ENCODE assay signal across 9 cellular contexts in the genomic region with DNA sequence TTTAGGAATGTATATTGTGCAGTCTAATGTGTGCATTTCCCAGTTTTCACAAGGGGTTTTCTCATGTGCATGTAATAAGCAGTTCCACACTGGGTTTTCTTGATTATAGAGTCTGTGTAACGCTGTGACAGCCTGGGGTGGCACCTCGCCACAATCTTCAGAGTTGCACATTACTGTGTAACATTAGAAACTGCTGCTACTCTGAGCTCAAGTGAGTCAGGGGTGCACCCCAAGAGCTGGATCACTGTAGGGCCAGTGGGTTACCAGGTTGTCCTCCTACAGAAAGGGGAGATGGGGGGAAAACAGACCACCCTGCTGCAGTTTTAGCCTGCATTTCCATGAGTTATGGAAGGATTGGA.
DNase-seq lines count a peak whose midpoint lies in the region; ATAC-seq and TF ChIP-seq lines count a peak whose summit lies in the region.
"Had no signal": no experiment of that assay in that cellular context is flagged by ENCODE, and none has a peak within 500 bp of the region (broad histone marks: within the 10 kb centered on the region; RNA-seq: fewer than 3 reads in every experiment).

No MANE protein-coding gene starts in this region.

- peaks cover 5 to 57% (median 48%) of the 10 kb centered on the region in 4 donors for H3K4me1 ChIP-seq in transverse colon
- H3K4me1 ChIP-seq in tibial nerve, result peaks cover 0 to 9% (median 0%) of the 10 kb centered on the region in 4 donors

- peaks cover 24% of the 10 kb centered on the region for H3K36me3 Mint-ChIP-seq in activated naive CD4-positive, alpha-beta T cell treated with anti-CD3 and anti-CD28 coated beads for 36 hours (ENCODE audit: low read depth)

- intact Hi-C loops in activated naive CD4-positive, alpha-beta T cell treated with anti-CD3 and anti-CD28 coated beads for 36 hours (cut with micrococcal nuclease), result no loop called here
- intact Hi-C loops in transverse colon (cut with DNase I; ENCODE audit: low total_unique reads), result no loop called here

- TF ChIP-seq POLR2A in transverse colon (IDR thresholded peaks at IDR 0.05), result no peak
- TF ChIP-seq POLR2A in tibial nerve (IDR thresholded peaks at IDR 0.05), result no peak

- TF ChIP-seq EP300 in transverse colon (IDR thresholded peaks at IDR 0.05; ENCODE audit: low read depth) (no peak), tibial nerve (IDR thresholded peaks at IDR 0.05) (no peak)

- H3K27ac Mint-ChIP-seq in activated naive CD4-positive, alpha-beta T cell treated with anti-CD3 and anti-CD28 coated beads for 36 hours, result peak overlapping the region; percentile 34

- ATAC-seq in HG03460 (IDR thresholded peaks at IDR 0.05; ENCODE audit: unreplicated experiment), result peak; percentile 39
- no peak for ATAC-seq in GM18858 (IDR thresholded peaks at IDR 0.05; ENCODE audit: unreplicated experiment)

- H3K27me3 ChIP-seq in transverse colon, result no peaks in the 10 kb centered on the region
- H3K27me3 ChIP-seq in tibial nerve, result no peaks in the 10 kb centered on the region

- H3K36me3 ChIP-seq in transverse colon (no peaks in the 10 kb centered on the region), tibial nerve (peaks cover 0 to 27% (median 0%) of the 10 kb centered on the region in 3 donors)

- CTCF ChIA-PET in activated naive CD4-positive, alpha-beta T cell treated with anti-CD3 and anti-CD28 coated beads for 36 hours (lab: Charles Lee), result no interaction called here

- 44% methylated on average over 2 of the region's 2 CpGs; no CpG with 5 or more reads in 1 of the 2 donors for WGBS in transverse colon (ENCODE audit: low coverage in 1 of 2), 2 donors
- WGBS in tibial nerve, 2 donors, result 65 to 71% methylated on average over 2 of the region's 2 CpGs

- peak; percentile 53 for DNase-seq in activated naive CD4-positive, alpha-beta T cell treated with anti-CD3 and anti-CD28 coated beads for 36 hours
- DNase-seq in activated naive CD4-positive, alpha-beta T cell (lab: John Stamatoyannopoulos, UW), result no peak
- DNase-seq in coronary artery (ENCODE audit: low spot score), result no peak
- no peak for DNase-seq in transverse colon
- DNase-seq in tibial nerve (ENCODE audit: low spot score in 2 of 2), result no peak
- DNase-seq in NCI-H1436 treated with DMSO at 0.1 percent for 48 hours (lab: John Stamatoyannopoulos, UW), result no peak
- DNase-seq: NCI-H2081 treated with DMSO at 0.1 percent for 48 hours had no signal

- H3K27me3 Mint-ChIP-seq in activated naive CD4-positive, alpha-beta T cell treated with anti-CD3 and anti-CD28 coated beads for 36 hours (ENCODE audit: low read depth), result no peaks in the 10 kb centered on the region

- peak overlapping the region; percentile 36 for H3K4me3 Mint-ChIP-seq in activated naive CD4-positive, alpha-beta T cell treated with anti-CD3 and anti-CD28 coated beads for 36 hours

- no peak overlapping the region for H3K27ac ChIP-seq in coronary artery
- peak overlapping the region; percentile 60 to 76 (median 64) for H3K27ac ChIP-seq in transverse colon
- no peak overlapping the region for H3K27ac ChIP-seq in tibial nerve

- TF ChIP-seq CTCF in coronary artery (IDR thresholded peaks at IDR 0.05), result no peak
- TF ChIP-seq CTCF in transverse colon (IDR thresholded peaks at IDR 0.05), result no peak
- no peak for TF ChIP-seq CTCF in tibial nerve (IDR thresholded peaks at IDR 0.05)

- no peaks in the 10 kb centered on the region for H3K9me3 Mint-ChIP-seq in activated naive CD4-positive, alpha-beta T cell treated with anti-CD3 and anti-CD28 coated beads for 36 hours

- in situ Hi-C loops in transverse colon (cut with MboI; ENCODE audit: low pct_ligation_motif_present in 1 of 4, low pct_unique_long_range_greater_than_20kb in 1 of 4, low sequenced_read_pairs in 3 of 4), result no loop called here

- H3K4me3 ChIP-seq in coronary artery (peak overlapping the region; percentile 37), transverse colon (no peak overlapping the region), tibial nerve (no peak overlapping the region)

- H3K4me1 Mint-ChIP-seq in activated naive CD4-positive, alpha-beta T cell treated with anti-CD3 and anti-CD28 coated beads for 36 hours (ENCODE audit: low read depth), result peaks cover 36% of the 10 kb centered on the region

- H3K9me3 ChIP-seq in transverse colon (no peaks in the 10 kb centered on the region), tibial nerve (no peaks in the 10 kb centered on the region)

Comparison
In these comparisons a context has a peak if more than half of its experiments do, and no peak if none do; other contexts are left out.
1. H3K27ac ChIP-seq: peak in transverse colon (4 of 4); none in coronary artery (0 of 2) and tibial nerve (0 of 4).